8 cellular contexts compared by ENCODE assay signal in genomic region chr1:65253800-65254319, GRCh38. TPM values are rescaled to one million over a fixed set of nuclear protein-coding genes. Genes with fewer than 3 reads are reported as not detected.
DNase-seq lines count a peak whose midpoint lies in the region; ATAC-seq and TF ChIP-seq lines count a peak whose summit lies in the region.

No MANE protein-coding gene starts in this region.

- POLR2A ChIA-PET in activated CD4-positive, alpha-beta T cell treated with anti-CD3 and anti-CD28 coated beads for 36 hours (lab: Charles Lee): interaction anchor here (1.1 kb wide), 1 partner anchor 166 kb away, joined by 3 read pairs; the partner anchor contains the start of genes LEPR and LEPROT
- POLR2A ChIA-PET in WTC11 (lab: Charles Lee): interaction anchor here (1.8 to 2.2 kb wide), 2 partner anchors 56 to 166 kb away, joined by 7 to 8 read pairs; partner anchors contain the start of genes DNAJC6, LEPR and LEPROT

- H3K27ac ChIP-seq in iPS DF 6.9 (ENCODE audit: low read length): no peak overlapping the region

- no peaks in the 10 kb centered on the region for H3K9me3 Mint-ChIP-seq in activated CD4-positive, alpha-beta T cell treated with anti-CD3 and anti-CD28 coated beads for 36 hours (ENCODE audit: low read depth)
- H3K9me3 Mint-ChIP-seq in WTC11: no peaks in the 10 kb centered on the region

- H3K27me3 Mint-ChIP-seq in activated CD4-positive, alpha-beta T cell treated with anti-CD3 and anti-CD28 coated beads for 36 hours: peaks cover 16% of the 10 kb centered on the region
- peaks cover 23% of the 10 kb centered on the region for H3K27me3 Mint-ChIP-seq in WTC11 (ENCODE audit: low read depth)

- no peaks in the 10 kb centered on the region for H3K36me3 Mint-ChIP-seq in activated CD4-positive, alpha-beta T cell treated with anti-CD3 and anti-CD28 coated beads for 36 hours (ENCODE audit: low read depth)
- H3K36me3 Mint-ChIP-seq in WTC11: no peaks in the 10 kb centered on the region

- no peak for TF ChIP-seq CTCF in WTC11 (IDR thresholded peaks at IDR 0.05)

- H3K4me1 Mint-ChIP-seq in activated CD4-positive, alpha-beta T cell treated with anti-CD3 and anti-CD28 coated beads for 36 hours: peaks cover 16% of the 10 kb centered on the region
- H3K4me1 Mint-ChIP-seq in WTC11: peaks cover 25% of the 10 kb centered on the region

- H3K27me3 ChIP-seq in iPS DF 6.9 (ENCODE audit: control insufficient read depth, insufficient read depth, low read length): peaks cover 6% of the 10 kb centered on the region; the same call in 1 of the 2 replicates

- peak; percentile 62 for ATAC-seq in activated CD4-positive, alpha-beta T cell treated with anti-CD3 and anti-CD28 coated beads for 36 hours
- ATAC-seq in HG03025 (IDR thresholded peaks at IDR 0.05; ENCODE audit: low FRiP score, unreplicated experiment) (peak; percentile 45), WTC11 (peak; percentile 9)
- peak; percentile 61 for ATAC-seq in stimulated activated naive CD8-positive, alpha-beta T cell treated with anti-CD3 and anti-CD28 coated beads, Interleukin-15, Interleukin-2, amounts not matched to agents 100 U/mL and 50 U/mL, for 24 hours

- no CpG with 5 or more reads among the region's 15 CpGs for WGBS in iPS DF 6.9 (ENCODE audit: insufficient coverage, insufficient read length)

- peak overlapping the region; percentile 86; the same call in 1 of the 2 replicates for H3K4me3 ChIP-seq in iPS DF 6.9 (ENCODE audit: low read length)

- no peaks in the 10 kb centered on the region for H3K36me3 ChIP-seq in iPS DF 6.9 (ENCODE audit: control insufficient read depth, insufficient read depth, low read length)

- no peaks in the 10 kb centered on the region for H3K9me3 ChIP-seq in iPS DF 6.9 (ENCODE audit: control insufficient read depth, insufficient read depth, low read length)

- intact Hi-C loops in activated CD4-positive, alpha-beta T cell treated with anti-CD3 and anti-CD28 coated beads for 36 hours (cut with DNase I, micrococcal nuclease): loop anchor here (1.0 to 10.0 kb wide), 5 partner anchors 105 to 189 kb away; partner anchors contain the start of genes LEPR (in 2 of the 2) and LEPROT (in 2 of the 2)

- no peak for DNase-seq in activated CD4-positive, alpha-beta T cell treated with anti-CD3 and anti-CD28 coated beads for 36 hours
- no peak for DNase-seq in activated CD4-positive, alpha-beta T cell treated with anti-CD3 and anti-CD28 coated beads, Interleukin-2, amount 50 U/mL, for 1 hour
- DNase-seq in WTC11 (ENCODE audit: low spot score) (no peak), iPS DF 6.9 (ENCODE audit: low read depth, low spot score) (no peak), GM19240 (ENCODE audit: insufficient read length, low spot score) (no peak), NCI-H1092 treated with DMSO at 0.1 percent for 48 hours (lab: John Stamatoyannopoulos, UW) (no peak)
- no peak for DNase-seq in stimulated activated naive CD8-positive, alpha-beta T cell treated with anti-CD3 and anti-CD28 coated beads, Interleukin-15, Interleukin-2, amounts not matched to agents 100 U/mL and 50 U/mL, for 24 hours

- CTCF ChIA-PET in activated CD4-positive, alpha-beta T cell treated with anti-CD3 and anti-CD28 coated beads for 36 hours (lab: Charles Lee): interaction anchor here (0.8 to 1.4 kb wide), 6 partner anchors 9 to 46 kb away, joined by 3 to 5 read pairs (median 3); no protein-coding TSS in a partner anchor
- CTCF ChIA-PET in WTC11 (lab: Charles Lee): interaction anchor here (0.8 to 2.0 kb wide), 7 partner anchors 23 to 434 kb away, joined by 3 to 9 read pairs (median 4); no protein-coding TSS in a partner anchor

- peak overlapping the region; percentile 80 for H3K27ac Mint-ChIP-seq in activated CD4-positive, alpha-beta T cell treated with anti-CD3 and anti-CD28 coated beads for 36 hours
- no peak overlapping the region for H3K27ac Mint-ChIP-seq in WTC11

- H3K4me3 Mint-ChIP-seq in activated CD4-positive, alpha-beta T cell treated with anti-CD3 and anti-CD28 coated beads for 36 hours: peak overlapping the region; percentile 71
- peak overlapping the region; percentile 81 for H3K4me3 Mint-ChIP-seq in WTC11

- H3K4me1 ChIP-seq in iPS DF 6.9 (ENCODE audit: control insufficient read depth, insufficient read depth, low read length): peaks cover 2% of the 10 kb centered on the region; the same call in 1 of the 2 replicates

TF ChIP-seq in WTC11, 78 proteins besides CTCF, POLR2A, EP300 and RAD21:
- TF ChIP-seq GTF2I (CRISPR knock-in tag; conservative IDR thresholded peaks at IDR 0.05) (peak; percentile 48; the same call in 1 of the 2 replicates), MXD4 (CRISPR knock-in tag; IDR thresholded peaks at IDR 0.05; ENCODE audit: borderline replicate concordance) (no peak), MLX (CRISPR knock-in tag; IDR thresholded peaks at IDR 0.05) (no peak), ETV6 (CRISPR knock-in tag; IDR thresholded peaks at IDR 0.05) (no peak), KAT7 (CRISPR knock-in tag; IDR thresholded peaks at IDR 0.05; ENCODE audit: borderline replicate concordance) (0 out of 2 replicates have a peak, but pooled peaks have one; percentile 26), PREB (CRISPR knock-in tag; IDR thresholded peaks at IDR 0.05; ENCODE audit: borderline replicate concordance) (no peak)

RNA-seq across cellular contexts. Expression of gene DNAJC6, which starts 55.5 kb away (rescaled TPM):
- 1 to 10 TPM; 2.3 to 2.5 TPM for total RNA-seq in activated CD4-positive, alpha-beta T cell treated with anti-CD3 and anti-CD28 coated beads for 36 hours
- 6.0 to 9.1 TPM (median 7.6 TPM) in 3 replicates for total RNA-seq in WTC11 (2021)

Comparison
In these comparisons a context has a peak if more than half of its experiments do, and no peak if none do; other contexts are left out.
1. ATAC-seq: peak in every context shown above with its lines; median percentile 62 in activated CD4-positive, alpha-beta T cell treated with anti-CD3 and anti-CD28 coated beads for 36 hours; 61 in stimulated activated naive CD8-positive, alpha-beta T cell treated with anti-CD3 and anti-CD28 coated beads, Interleukin-15, Interleukin-2, amounts not matched to agents 100 U/mL and 50 U/mL, for 24 hours; 45 in HG03025; 9 in WTC11.